ENCODE assay signal across 19 cellular contexts in the genomic region with DNA sequence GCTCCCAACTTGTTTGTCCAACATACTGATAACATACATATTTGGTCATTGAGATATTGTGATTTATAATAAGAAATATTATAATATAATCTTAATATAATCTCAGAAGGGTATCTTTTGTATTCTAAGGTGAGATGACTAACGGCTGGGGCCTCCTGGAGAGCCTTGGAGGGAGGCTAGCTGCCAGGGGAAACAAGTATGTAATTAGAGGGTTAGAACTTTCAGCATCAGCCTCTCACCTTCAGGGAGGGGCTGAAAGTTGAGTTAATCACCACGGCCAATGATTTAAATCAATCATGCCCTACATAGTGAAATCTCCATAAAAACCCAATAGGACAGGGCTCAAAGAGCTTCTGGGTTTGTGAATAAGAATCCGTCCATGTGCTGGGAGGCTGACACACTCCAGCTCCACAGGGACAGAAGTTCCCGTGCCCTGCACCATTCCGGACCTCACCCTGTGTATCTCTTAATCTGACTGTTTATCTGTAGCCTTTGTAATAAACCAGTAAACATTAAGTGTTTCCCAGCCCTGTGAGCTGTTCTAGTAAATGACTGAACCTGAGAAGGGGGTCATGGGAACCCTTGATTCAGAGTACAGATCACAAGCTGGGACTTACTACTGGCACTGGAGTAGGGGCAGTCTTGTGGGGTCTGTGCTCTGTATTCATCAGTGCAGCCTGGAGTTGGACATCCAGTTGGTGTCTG.
DNase-seq lines count a peak whose midpoint lies in the region; FAIRE-seq and TF ChIP-seq lines count a peak whose summit lies in the region.
"Had no signal": no experiment of that assay in that cellular context is flagged by ENCODE, and none has a peak within 500 bp of the region (broad histone marks: within the 10 kb centered on the region; RNA-seq: fewer than 3 reads in every experiment).

No MANE protein-coding gene starts in this region.

- POLR2A ChIA-PET in CD8-positive, alpha-beta memory T cell (lab: Charles Lee) = no interaction called here

- H3K4me1 ChIP-seq in HUES6 (ENCODE audit: control insufficient read depth, insufficient read depth, low read length) = peaks cover 48% of the 10 kb centered on the region
- peaks cover 18% of the 10 kb centered on the region for H3K4me1 ChIP-seq in neural progenitor cell
- H3K4me1 ChIP-seq in CD8-positive, alpha-beta memory T cell (ENCODE audit: insufficient read depth, low read length) = no peaks in the 10 kb centered on the region

- intact Hi-C loops in Calu3 (cut with micrococcal nuclease; ENCODE audit: unreplicated experiment) = loop anchor here (1.0 to 5.0 kb wide), 3 partner anchors 25 to 83 kb away; no protein-coding TSS in a partner anchor

- peak; percentile 34 for DNase-seq in Calu3
- no peak for DNase-seq in caudate nucleus (lab: John Stamatoyannopoulos, UW)
- no peak for DNase-seq in neural progenitor cell (ENCODE audit: low spot score)
- DNase-seq in GM19239 (ENCODE audit: insufficient read length, low spot score) = no peak
- DNase-seq in CD8-positive, alpha-beta memory T cell = no peak
- DNase-seq in NCI-H446 treated with DMSO at 0.1 percent for 48 hours (lab: John Stamatoyannopoulos, UW) = no peak
- DNase-seq in NCI-H1930 (lab: John Stamatoyannopoulos, UW) = no peak
- DNase-seq: activated CD4-positive, alpha-beta T cell treated with anti-CD3 and anti-CD28 coated beads, Interleukin-2, amount 10 ng/mL, durations not matched to agents 7 days and 5 days; GDM1; glutamatergic neuron; NCI-H1694; NCI-H524; uterus had no signal

- H3K9me3 ChIP-seq in HUES6 (ENCODE audit: control insufficient read depth, insufficient read depth, low read depth, low read length) (no peaks in the 10 kb centered on the region; the same call in 1 of the 2 replicates), neural progenitor cell (ENCODE audit: low read depth) (no peaks in the 10 kb centered on the region)
- H3K9me3 ChIP-seq in CD8-positive, alpha-beta memory T cell (ENCODE audit: low read length) = no peaks in the 10 kb centered on the region
- H3K9me3 ChIP-seq: uterus had no signal

- H3K9ac ChIP-seq in HUES6 (ENCODE audit: low read length) (no peak overlapping the region), neural progenitor cell (no peak overlapping the region)
- H3K9ac ChIP-seq: KMS-11 had no signal

- peaks cover 30% of the 10 kb centered on the region for H3K36me3 Mint-ChIP-seq in Calu3 (ENCODE audit: insufficient read depth, unreplicated experiment)
- H3K36me3 Mint-ChIP-seq in neural progenitor cell = no peaks in the 10 kb centered on the region
- H3K36me3 Mint-ChIP-seq in CD8-positive, alpha-beta memory T cell = no peaks in the 10 kb centered on the region

- no peaks in the 10 kb centered on the region for H3K79me2 ChIP-seq in neural progenitor cell (ENCODE audit: low read depth)

- H3K27me3 ChIP-seq in HUES6 (ENCODE audit: control insufficient read depth, insufficient read depth, low read length) (no peaks in the 10 kb centered on the region), neural progenitor cell (no peaks in the 10 kb centered on the region)
- H3K27me3 ChIP-seq in CD8-positive, alpha-beta memory T cell (ENCODE audit: insufficient read depth, low read length, poor library complexity, severe bottlenecking) = no peaks in the 10 kb centered on the region
- H3K27me3 ChIP-seq: uterus had no signal

- H3K27ac ChIP-seq in HUES6 (ENCODE audit: low read depth, low read length) (peak overlapping the region; percentile 30; the same call in 1 of the 2 replicates), caudate nucleus (ENCODE audit: low read depth, low read length) (peak overlapping the region; percentile 16), neural progenitor cell (no peak overlapping the region)
- H3K27ac ChIP-seq in CD8-positive, alpha-beta memory T cell (ENCODE audit: low read depth, low read length) = no peak overlapping the region
- H3K27ac ChIP-seq: C4-2B, KMS-11, uterus had no signal

- H3K27me3 Mint-ChIP-seq in Calu3 (ENCODE audit: unreplicated experiment) (no peaks in the 10 kb centered on the region), neural progenitor cell (ENCODE audit: insufficient read depth, low read depth) (peaks cover 2% of the 10 kb centered on the region)
- H3K27me3 Mint-ChIP-seq in CD8-positive, alpha-beta memory T cell = peaks cover 6 to 23% of the 10 kb centered on the region in 2 donors

- CTCF ChIA-PET in Calu3 (lab: Charles Lee) = interaction anchor here (0.7 to 6.7 kb wide), 13 partner anchors 9 to 143 kb away, joined by 3 to 60 read pairs (median 7); a partner anchor contains a TSS
- CTCF ChIA-PET in CD8-positive, alpha-beta memory T cell (lab: Charles Lee) = no interaction called here

- TF ChIP-seq CTCF in Calu3 (IDR thresholded peaks at IDR 0.05; ENCODE audit: unreplicated experiment) (no peak), neural progenitor cell (IDR thresholded peaks at IDR 0.05) (no peak)

- H3K36me3 ChIP-seq in HUES6 (ENCODE audit: control insufficient read depth, insufficient read depth, low read length) (no peaks in the 10 kb centered on the region), neural progenitor cell (no peaks in the 10 kb centered on the region)
- no peaks in the 10 kb centered on the region for H3K36me3 ChIP-seq in CD8-positive, alpha-beta memory T cell (ENCODE audit: insufficient read depth, low read length)
- H3K36me3 ChIP-seq: uterus had no signal

- no peak overlapping the region for H3K4me2 ChIP-seq in neural progenitor cell

- H3K4me3 ChIP-seq in HUES6 (ENCODE audit: low read depth, low read length) = no peak overlapping the region
- no peak overlapping the region for H3K4me3 ChIP-seq in neural progenitor cell
- no peak overlapping the region for H3K4me3 ChIP-seq in CD8-positive, alpha-beta memory T cell (ENCODE audit: low read length)
- H3K4me3 ChIP-seq: uterus had no signal

- no TSS peak for BruUV-seq in Calu3 (replicated peaks; lab: Mats Ljungman, UMichigan)

- H3K9me3 Mint-ChIP-seq in Calu3 (ENCODE audit: low read depth, unreplicated experiment) = no peaks in the 10 kb centered on the region
- H3K9me3 Mint-ChIP-seq in neural progenitor cell = no peaks in the 10 kb centered on the region
- no peaks in the 10 kb centered on the region for H3K9me3 Mint-ChIP-seq in CD8-positive, alpha-beta memory T cell
- H3K9me3 Mint-ChIP-seq: activated CD4-positive, alpha-beta T cell treated with anti-CD3 and anti-CD28 coated beads, Interleukin-2, amount 10 ng/mL, durations not matched to agents 7 days and 5 days; activated T-helper 1 cell treated with anti-CD3 and anti-CD28 coated beads, Interleukin-12 subunit alpha, Interleukin-12 subunit beta, Interleukin-2, Interleukin-4 antibody, amounts not matched to agents 30 ng/mL and 10 ng/mL and 1 ng/mL, durations not matched to agents 14 hours and 24 hours and 36 hours had no signal

- H3K4me3 Mint-ChIP-seq in Calu3 (ENCODE audit: low read depth, unreplicated experiment) (peak overlapping the region; percentile 44), neural progenitor cell (no peak overlapping the region)
- no peak overlapping the region for H3K4me3 Mint-ChIP-seq in CD8-positive, alpha-beta memory T cell
- H3K4me3 Mint-ChIP-seq: activated CD4-positive, alpha-beta T cell treated with anti-CD3 and anti-CD28 coated beads, Interleukin-2, amount 10 ng/mL, durations not matched to agents 7 days and 5 days; activated T-helper 1 cell treated with anti-CD3 and anti-CD28 coated beads, Interleukin-12 subunit alpha, Interleukin-12 subunit beta, Interleukin-2, Interleukin-4 antibody, amounts not matched to agents 30 ng/mL and 10 ng/mL and 1 ng/mL, durations not matched to agents 14 hours and 24 hours and 36 hours had no signal

- H3K4me1 Mint-ChIP-seq in Calu3 (ENCODE audit: low read depth, unreplicated experiment) (peaks cover 83% of the 10 kb centered on the region), neural progenitor cell (peaks cover 16% of the 10 kb centered on the region)
- peaks cover 0 to 6% (median 3%) of the 10 kb centered on the region in 3 donors for H3K4me1 Mint-ChIP-seq in CD8-positive, alpha-beta memory T cell

- no peaks in the 10 kb centered on the region for H4K20me1 ChIP-seq in neural progenitor cell (ENCODE audit: low read depth)

- peaks cover 3% of the 10 kb centered on the region for H3F3A ChIP-seq in neural progenitor cell (ENCODE audit: low read depth)

- FAIRE-seq in GM19239 (lab: Jason Lieb, UNC) = no peak
- FAIRE-seq: GM18507, islet of Langerhans had no signal

- H3K27ac Mint-ChIP-seq in Calu3 (ENCODE audit: unreplicated experiment) (peak overlapping the region; percentile 93), neural progenitor cell (no peak overlapping the region)
- H3K27ac Mint-ChIP-seq in CD8-positive, alpha-beta memory T cell = no peak overlapping the region
- H3K27ac Mint-ChIP-seq: activated CD4-positive, alpha-beta T cell treated with anti-CD3 and anti-CD28 coated beads, Interleukin-2, amount 10 ng/mL, durations not matched to agents 7 days and 5 days had no signal

- peak overlapping the region; percentile 85 for H2AFZ ChIP-seq in neural progenitor cell (replicated peaks)

Comparison
In these comparisons a context has a peak if more than half of its experiments do, and no peak if none do; other contexts are left out.
1. H3K27ac ChIP-seq: peak in HUES6 (single experiment) and caudate nucleus (single experiment); none in neural progenitor cell (single experiment) and CD8-positive, alpha-beta memory T cell (single experiment).